12 cellular contexts compared by ENCODE assay signal in genomic region chr2:143148757-143149156, GRCh38. TPM values are rescaled to one million over a fixed set of nuclear protein-coding genes. Genes with fewer than 3 reads are reported as not detected.
DNase-seq lines count a peak whose midpoint lies in the region; ATAC-seq and FAIRE-seq lines count a peak whose summit lies in the region.
"Had no signal": no experiment of that assay in that cellular context is flagged by ENCODE, and none has a peak within 500 bp of the region (broad histone marks: within the 10 kb centered on the region; RNA-seq: fewer than 3 reads in every experiment).

No MANE protein-coding gene starts in this region.

- peak overlapping the region; percentile 70 for H3K4me3 Mint-ChIP-seq in activated naive CD4-positive, alpha-beta T cell treated with anti-CD3 and anti-CD28 coated beads, Interleukin-2, amount 50 U/mL, for 24 hours
- peak overlapping the region; percentile 18 to 73 (median 34) for H3K4me3 Mint-ChIP-seq in IgD-negative memory B cell
- peak overlapping the region; percentile 55 to 64 for H3K4me3 Mint-ChIP-seq in stimulated activated naive CD8-positive, alpha-beta T cell treated with anti-CD3 and anti-CD28 coated beads, Interleukin-15, amount 100 ng/mL, for 72 hours

- H3K27me3 Mint-ChIP-seq in activated naive CD4-positive, alpha-beta T cell treated with anti-CD3 and anti-CD28 coated beads, Interleukin-2, amount 50 U/mL, for 24 hours = no peaks in the 10 kb centered on the region
- no peaks in the 10 kb centered on the region for H3K27me3 Mint-ChIP-seq in IgD-negative memory B cell
- H3K27me3 Mint-ChIP-seq in stimulated activated naive CD8-positive, alpha-beta T cell treated with anti-CD3 and anti-CD28 coated beads, Interleukin-15, amount 100 ng/mL, for 72 hours = no peaks in the 10 kb centered on the region

- no peak for DNase-seq in activated naive CD4-positive, alpha-beta T cell treated with Interleukin-2 at 50 U/mL for 16 hours
- no peak for DNase-seq in stimulated activated naive CD8-positive, alpha-beta T cell treated with anti-CD3 and anti-CD28 coated beads, Interleukin-15, amount 100 ng/mL, for 72 hours
- DNase-seq in anterior cingulate cortex (lab: John Stamatoyannopoulos, UW) (no peak), frontal cortex (ENCODE audit: low spot score in 2 of 2) (no peak)
- DNase-seq: amniotic stem cell; NCI-H1092 treated with DMSO at 0.1 percent for 48 hours; stimulated activated CD4-positive, alpha-beta T cell treated with anti-CD3 and anti-CD28 coated beads, Interleukin-15, amount 100 ng/mL, for 24 hours had no signal

- ATAC-seq in HG02610 (IDR thresholded peaks at IDR 0.05; ENCODE audit: unreplicated experiment) (peak; percentile 41), HG03095 (IDR thresholded peaks at IDR 0.05; ENCODE audit: unreplicated experiment) (no peak)
- no peak for ATAC-seq in stimulated activated naive CD8-positive, alpha-beta T cell treated with anti-CD3 and anti-CD28 coated beads, Interleukin-15, amount 100 ng/mL, for 72 hours

- H3K9me3 Mint-ChIP-seq in activated naive CD4-positive, alpha-beta T cell treated with anti-CD3 and anti-CD28 coated beads, Interleukin-2, amount 50 U/mL, for 24 hours = peaks cover 4% of the 10 kb centered on the region
- H3K9me3 Mint-ChIP-seq in IgD-negative memory B cell = no peaks in the 10 kb centered on the region
- H3K9me3 Mint-ChIP-seq in stimulated activated naive CD8-positive, alpha-beta T cell treated with anti-CD3 and anti-CD28 coated beads, Interleukin-15, amount 100 ng/mL, for 72 hours = no peaks in the 10 kb centered on the region

- peaks cover 8% of the 10 kb centered on the region for H3K36me3 Mint-ChIP-seq in activated naive CD4-positive, alpha-beta T cell treated with anti-CD3 and anti-CD28 coated beads, Interleukin-2, amount 50 U/mL, for 24 hours
- H3K36me3 Mint-ChIP-seq in IgD-negative memory B cell = peaks cover 5% of the 10 kb centered on the region

- H3K4me1 Mint-ChIP-seq in activated naive CD4-positive, alpha-beta T cell treated with anti-CD3 and anti-CD28 coated beads, Interleukin-2, amount 50 U/mL, for 24 hours = peaks cover 93% of the 10 kb centered on the region
- H3K4me1 Mint-ChIP-seq in IgD-negative memory B cell = peaks cover 54 to 78% (median 55%) of the 10 kb centered on the region in 3 donors
- peaks cover 91% of the 10 kb centered on the region for H3K4me1 Mint-ChIP-seq in stimulated activated naive CD8-positive, alpha-beta T cell treated with anti-CD3 and anti-CD28 coated beads, Interleukin-15, amount 100 ng/mL, for 72 hours

- peak overlapping the region; percentile 97 for H3K27ac Mint-ChIP-seq in activated naive CD4-positive, alpha-beta T cell treated with anti-CD3 and anti-CD28 coated beads, Interleukin-2, amount 50 U/mL, for 24 hours
- peak overlapping the region; percentile 65 to 80 (median 70) for H3K27ac Mint-ChIP-seq in IgD-negative memory B cell
- H3K27ac Mint-ChIP-seq in stimulated activated naive CD8-positive, alpha-beta T cell treated with anti-CD3 and anti-CD28 coated beads, Interleukin-15, amount 100 ng/mL, for 72 hours = peak overlapping the region; percentile 7 to 84

- FAIRE-seq in frontal cortex (lab: Jason Lieb, UNC) = no peak

RNA-seq across cellular contexts. Expression of gene ARHGAP15, which starts 19.5 kb away (rescaled TPM):
- 190 TPM for polyA plus RNA-seq in IgD-negative memory B cell
- 19.2 TPM for total RNA-seq in frontal cortex
- total RNA-seq: myocyte had no signal

Comparison
In these comparisons a context has a peak if more than half of its experiments do, and no peak if none do; other contexts are left out.
1. H3K27ac Mint-ChIP-seq: peak in every context shown above with its lines; median percentile 97 in activated naive CD4-positive, alpha-beta T cell treated with anti-CD3 and anti-CD28 coated beads, Interleukin-2, amount 50 U/mL, for 24 hours; 70 in IgD-negative memory B cell; 46 in stimulated activated naive CD8-positive, alpha-beta T cell treated with anti-CD3 and anti-CD28 coated beads, Interleukin-15, amount 100 ng/mL, for 72 hours.